In the genomic region with DNA sequence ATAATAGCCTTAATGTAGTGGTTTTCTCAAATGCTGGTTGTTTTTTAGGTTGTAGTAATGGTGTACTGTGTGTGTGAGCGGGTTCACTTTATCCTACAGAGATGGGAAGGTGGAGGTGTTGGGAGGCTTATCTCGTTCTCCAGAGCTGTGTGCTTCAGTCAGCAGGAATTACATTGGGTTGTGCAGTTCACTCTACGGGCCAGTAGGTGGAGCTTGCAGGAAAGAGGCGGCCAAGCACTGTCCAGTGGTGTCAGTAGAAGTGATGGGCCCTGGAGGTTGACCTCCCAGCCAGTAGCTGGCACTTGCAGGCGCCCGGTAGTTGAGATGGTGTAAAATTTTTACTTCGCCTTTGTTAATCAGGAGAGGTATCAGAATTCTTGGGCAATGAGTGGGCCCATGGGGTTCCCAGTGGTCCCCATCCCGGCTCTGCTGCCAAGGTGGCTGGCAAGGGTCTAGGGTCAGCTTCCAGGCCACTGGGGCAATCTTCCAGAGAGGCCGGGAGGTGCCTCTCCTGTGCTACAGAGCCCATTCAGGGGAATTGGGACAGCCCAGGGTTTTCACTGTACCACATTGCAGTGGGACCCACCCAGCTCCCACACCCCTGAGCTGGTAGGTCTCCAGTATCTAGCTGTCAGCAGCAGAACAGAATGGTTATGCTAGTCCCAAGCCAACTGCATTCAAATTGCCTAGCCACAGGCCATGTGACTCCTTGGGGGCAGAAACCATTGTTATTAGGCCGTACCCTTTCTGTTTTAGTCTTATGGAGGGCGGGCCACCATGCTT, we compare ENCODE assay signal across 1 cellular context.
TF ChIP-seq lines count a peak whose summit lies in the region.

No MANE protein-coding gene starts in this region.

TF ChIP-seq in K562, 482 proteins besides CTCF, POLR2A, EP300 and RAD21 (continued from another document and continues in another):
- TF ChIP-seq, protein P1, sequence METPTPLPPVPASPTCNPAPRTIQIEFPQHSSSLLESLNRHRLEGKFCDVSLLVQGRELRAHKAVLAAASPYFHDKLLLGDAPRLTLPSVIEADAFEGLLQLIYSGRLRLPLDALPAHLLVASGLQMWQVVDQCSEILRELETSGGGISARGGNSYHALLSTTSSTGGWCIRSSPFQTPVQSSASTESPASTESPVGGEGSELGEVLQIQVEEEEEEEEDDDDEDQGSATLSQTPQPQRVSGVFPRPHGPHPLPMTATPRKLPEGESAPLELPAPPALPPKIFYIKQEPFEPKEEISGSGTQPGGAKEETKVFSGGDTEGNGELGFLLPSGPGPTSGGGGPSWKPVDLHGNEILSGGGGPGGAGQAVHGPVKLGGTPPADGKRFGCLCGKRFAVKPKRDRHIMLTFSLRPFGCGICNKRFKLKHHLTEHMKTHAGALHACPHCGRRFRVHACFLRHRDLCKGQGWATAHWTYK (CRISPR knock-in tag; IDR thresholded peaks at IDR 0.05): no peak
- TF ChIP-seq CBX2 (IDR thresholded peaks at IDR 0.05; ENCODE audit: insufficient read depth, low read length, poor library complexity, severe bottlenecking): no peak
- no peak for TF ChIP-seq ASH1L (IDR thresholded peaks at IDR 0.05; ENCODE audit: borderline replicate concordance, low read depth, partially characterized antibody)
- no peak; the same call in 1 of the 2 replicates for TF ChIP-seq PML (IDR thresholded peaks at IDR 0.05; ENCODE audit: low read length)
- TF ChIP-seq ZNF764 (CRISPR knock-in tag; IDR thresholded peaks at IDR 0.05; ENCODE audit: low read depth): no peak
- TF ChIP-seq EGR1 (conservative IDR thresholded peaks at IDR 0.05): no peak
- peak; percentile 27; the same call in 1 of the 2 replicates for TF ChIP-seq NFE2 (IDR thresholded peaks at IDR 0.05; ENCODE audit: low read depth)
- TF ChIP-seq RBM22 (IDR thresholded peaks at IDR 0.05; ENCODE audit: low read depth, low read length, poor library complexity, severe bottlenecking): no peak
- TF ChIP-seq ZNF3 (CRISPR knock-in tag; IDR thresholded peaks at IDR 0.05): no peak
- TF ChIP-seq CREM (IDR thresholded peaks at IDR 0.05; ENCODE audit: low read depth): peak; percentile 43; the same call in 1 of the 2 replicates
- TF ChIP-seq NCOA2 (IDR thresholded peaks at IDR 0.05; ENCODE audit: partially characterized antibody in 2 of 2): no peak
- no peak for TF ChIP-seq ZNF561 (CRISPR knock-in tag; conservative IDR thresholded peaks at IDR 0.05)
- no peak for TF ChIP-seq E2F4 (CRISPR knock-in tag; IDR thresholded peaks at IDR 0.05; ENCODE audit: low read depth)
- peak in 1 of 2 experiments; percentile 37; a peak in 1 of 4 replicates for TF ChIP-seq TRIM24 (IDR thresholded peaks at IDR 0.05)
- TF ChIP-seq MAFK (IDR thresholded peaks at IDR 0.05; ENCODE audit: low read length): peak; percentile 63
- TF ChIP-seq CHD1 (IDR thresholded peaks at IDR 0.05; ENCODE audit: low read length): no peak
- TF ChIP-seq HINFP (tag; conservative IDR thresholded peaks at IDR 0.05; ENCODE audit: low read depth): no peak
- TF ChIP-seq, protein P2, sequence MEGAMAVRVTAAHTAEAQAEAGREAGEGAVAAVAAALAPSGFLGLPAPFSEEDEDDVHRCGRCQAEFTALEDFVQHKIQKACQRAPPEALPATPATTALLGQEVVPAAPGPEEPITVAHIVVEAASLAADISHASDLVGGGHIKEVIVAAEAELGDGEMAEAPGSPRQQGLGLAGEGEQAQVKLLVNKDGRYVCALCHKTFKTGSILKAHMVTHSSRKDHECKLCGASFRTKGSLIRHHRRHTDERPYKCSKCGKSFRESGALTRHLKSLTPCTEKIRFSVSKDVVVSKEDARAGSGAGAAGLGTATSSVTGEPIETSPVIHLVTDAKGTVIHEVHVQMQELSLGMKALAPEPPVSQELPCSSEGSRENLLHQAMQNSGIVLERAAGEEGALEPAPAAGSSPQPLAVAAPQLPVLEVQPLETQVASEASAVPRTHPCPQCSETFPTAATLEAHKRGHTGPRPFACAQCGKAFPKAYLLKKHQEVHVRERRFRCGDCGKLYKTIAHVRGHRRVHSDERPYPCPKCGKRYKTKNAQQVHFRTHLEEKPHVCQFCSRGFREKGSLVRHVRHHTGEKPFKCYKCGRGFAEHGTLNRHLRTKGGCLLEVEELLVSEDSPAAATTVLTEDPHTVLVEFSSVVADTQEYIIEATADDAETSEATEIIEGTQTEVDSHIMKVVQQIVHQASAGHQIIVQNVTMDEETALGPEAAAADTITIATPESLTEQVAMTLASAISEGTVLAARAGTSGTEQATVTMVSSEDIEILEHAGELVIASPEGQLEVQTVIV (CRISPR knock-in tag; IDR thresholded peaks at IDR 0.05; ENCODE audit: borderline replicate concordance): no peak
- TF ChIP-seq OTX1 (CRISPR knock-in tag; IDR thresholded peaks at IDR 0.05): 0 out of 2 replicates have a peak, but pooled peaks have one; percentile 53
- TF ChIP-seq CBX3 (IDR thresholded peaks at IDR 0.05; ENCODE audit: borderline replicate concordance in 1 of 2, low read length in 2 of 2): peak in 1 of 2 experiments; percentile 50; a peak in 1 of 3 replicates
- no peak for TF ChIP-seq NFE2L1 (tag; IDR thresholded peaks at IDR 0.05; ENCODE audit: borderline replicate concordance, low read depth)
- peak in 1 of 2 experiments; percentile 55; a peak in 1 of 4 replicates for TF ChIP-seq ARNT (IDR thresholded peaks at IDR 0.05)
- peak; percentile 81 for TF ChIP-seq ARID1B (IDR thresholded peaks at IDR 0.05)
- no peak for TF ChIP-seq MXI1 (IDR thresholded peaks at IDR 0.05; ENCODE audit: low read depth, low read length)
- 0 out of 2 replicates have a peak, but pooled peaks have one; percentile 52 for TF ChIP-seq SOX6 (IDR thresholded peaks at IDR 0.05)
- TF ChIP-seq GATA2 (CRISPR knock-in tag; IDR thresholded peaks at IDR 0.05): 0 out of 2 replicates have a peak, but pooled peaks have one; percentile 38
- TF ChIP-seq XRCC5 (IDR thresholded peaks at IDR 0.05; ENCODE audit: low read depth, low read length): 0 out of 2 replicates have a peak, but pooled peaks have one; percentile 43
- no peak for TF ChIP-seq KDM1A (IDR thresholded peaks at IDR 0.05)
- no peak for TF ChIP-seq ZBTB8A (IDR thresholded peaks at IDR 0.05; ENCODE audit: partially characterized antibody)
- no peak for TF ChIP-seq ZNF280A (IDR thresholded peaks at IDR 0.05; ENCODE audit: low read depth, partially characterized antibody)
- TF ChIP-seq THRAP3 (IDR thresholded peaks at IDR 0.05; ENCODE audit: borderline replicate concordance): peak; percentile 46; the same call in 1 of the 2 replicates
- no peak for TF ChIP-seq CEBPG (CRISPR knock-in tag; IDR thresholded peaks at IDR 0.05)
- no peak for TF ChIP-seq CEBPG (tag; conservative IDR thresholded peaks at IDR 0.05 in 1 of 2, IDR thresholded peaks at IDR 0.05 in 1 of 2)
- TF ChIP-seq CC2D1A (IDR thresholded peaks at IDR 0.05): peak; percentile 14; the same call in 1 of the 2 replicates
- no peak for TF ChIP-seq NR1H2 (CRISPR knock-in tag; IDR thresholded peaks at IDR 0.05)
- no peak for TF ChIP-seq BRCA1 (IDR thresholded peaks at IDR 0.05)
- TF ChIP-seq BRCA1 (CRISPR knock-in tag; IDR thresholded peaks at IDR 0.05): no peak
- no peak for TF ChIP-seq KLF13 (tag; IDR thresholded peaks at IDR 0.05; ENCODE audit: borderline replicate concordance, low read depth)
- TF ChIP-seq KAT7 (CRISPR knock-in tag; IDR thresholded peaks at IDR 0.05; ENCODE audit: borderline replicate concordance): no peak
- TF ChIP-seq HDGF (IDR thresholded peaks at IDR 0.05): 0 out of 2 replicates have a peak, but pooled peaks have one; percentile 62
- TF ChIP-seq DEAF1 (CRISPR knock-in tag; IDR thresholded peaks at IDR 0.05): 0 out of 2 replicates have a peak, but pooled peaks have one; percentile 29
- no peak for TF ChIP-seq ZNF174 (CRISPR knock-in tag; IDR thresholded peaks at IDR 0.05)
- no peak for TF ChIP-seq EP400 (IDR thresholded peaks at IDR 0.05)
- TF ChIP-seq TAL1 (IDR thresholded peaks at IDR 0.05): peak; percentile 65
- TF ChIP-seq TRIM28 (IDR thresholded peaks at IDR 0.05): no peak
- TF ChIP-seq, protein P3, sequence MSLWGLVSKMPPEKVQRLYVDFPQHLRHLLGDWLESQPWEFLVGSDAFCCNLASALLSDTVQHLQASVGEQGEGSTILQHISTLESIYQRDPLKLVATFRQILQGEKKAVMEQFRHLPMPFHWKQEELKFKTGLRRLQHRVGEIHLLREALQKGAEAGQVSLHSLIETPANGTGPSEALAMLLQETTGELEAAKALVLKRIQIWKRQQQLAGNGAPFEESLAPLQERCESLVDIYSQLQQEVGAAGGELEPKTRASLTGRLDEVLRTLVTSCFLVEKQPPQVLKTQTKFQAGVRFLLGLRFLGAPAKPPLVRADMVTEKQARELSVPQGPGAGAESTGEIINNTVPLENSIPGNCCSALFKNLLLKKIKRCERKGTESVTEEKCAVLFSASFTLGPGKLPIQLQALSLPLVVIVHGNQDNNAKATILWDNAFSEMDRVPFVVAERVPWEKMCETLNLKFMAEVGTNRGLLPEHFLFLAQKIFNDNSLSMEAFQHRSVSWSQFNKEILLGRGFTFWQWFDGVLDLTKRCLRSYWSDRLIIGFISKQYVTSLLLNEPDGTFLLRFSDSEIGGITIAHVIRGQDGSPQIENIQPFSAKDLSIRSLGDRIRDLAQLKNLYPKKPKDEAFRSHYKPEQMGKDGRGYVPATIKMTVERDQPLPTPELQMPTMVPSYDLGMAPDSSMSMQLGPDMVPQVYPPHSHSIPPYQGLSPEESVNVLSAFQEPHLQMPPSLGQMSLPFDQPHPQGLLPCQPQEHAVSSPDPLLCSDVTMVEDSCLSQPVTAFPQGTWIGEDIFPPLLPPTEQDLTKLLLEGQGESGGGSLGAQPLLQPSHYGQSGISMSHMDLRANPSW (CRISPR knock-in tag; IDR thresholded peaks at IDR 0.05): no peak
- no peak for TF ChIP-seq FOXK2 (conservative IDR thresholded peaks at IDR 0.05 in 1 of 2, IDR thresholded peaks at IDR 0.05 in 1 of 2; ENCODE audit: low read depth in 2 of 2)
- TF ChIP-seq SRSF7 (optimal IDR thresholded peaks at IDR 0.05; ENCODE audit: low read depth, low read length): no peak
- no peak for TF ChIP-seq SMAD1 (IDR thresholded peaks at IDR 0.05; ENCODE audit: low read depth, low read length, partially characterized antibody)
- TF ChIP-seq CBFA2T2 (conservative IDR thresholded peaks at IDR 0.05): peak; percentile 47
- TF ChIP-seq DIDO1 (tag; IDR thresholded peaks at IDR 0.05; ENCODE audit: low read depth): no peak
- no peak for TF ChIP-seq ZNF398 (CRISPR knock-in tag; IDR thresholded peaks at IDR 0.05)
- peak; percentile 85 for TF ChIP-seq EHMT2 (IDR thresholded peaks at IDR 0.05)
- TF ChIP-seq, protein P4, sequence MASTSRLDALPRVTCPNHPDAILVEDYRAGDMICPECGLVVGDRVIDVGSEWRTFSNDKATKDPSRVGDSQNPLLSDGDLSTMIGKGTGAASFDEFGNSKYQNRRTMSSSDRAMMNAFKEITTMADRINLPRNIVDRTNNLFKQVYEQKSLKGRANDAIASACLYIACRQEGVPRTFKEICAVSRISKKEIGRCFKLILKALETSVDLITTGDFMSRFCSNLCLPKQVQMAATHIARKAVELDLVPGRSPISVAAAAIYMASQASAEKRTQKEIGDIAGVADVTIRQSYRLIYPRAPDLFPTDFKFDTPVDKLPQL (IDR thresholded peaks at IDR 0.05; ENCODE audit: extremely low read depth, insufficient read length): no peak
